11 cellular contexts compared by ENCODE assay signal in genomic region chr1:149820387-149820786, GRCh38. TPM values are rescaled to one million over a fixed set of nuclear protein-coding genes. Genes with fewer than 3 reads are reported as not detected.
"Had no signal": no experiment of that assay in that cellular context is flagged by ENCODE, and none has a peak within 500 bp of the region (broad histone marks: within the 10 kb centered on the region; RNA-seq: fewer than 3 reads in every experiment).

No MANE protein-coding gene starts in this region.

RNA-seq across cellular contexts. Expression of gene FCGR1A, which starts 37.9 kb away (rescaled TPM):
- total RNA-seq: activated naive CD4-positive, alpha-beta T cell treated with anti-CD3 and anti-CD28 coated beads for 36 hours; activated naive CD4-positive, alpha-beta T cell treated with anti-CD3 and anti-CD28 coated beads, Interleukin-2, amount 50 U/mL, for 72 hours; activated naive CD8-positive, alpha-beta T cell treated with anti-CD3 and anti-CD28 coated beads for 36 hours; activated T-cell treated with anti-CD3 and anti-CD28 coated beads, Interleukin-2, amount 50 U/mL, for 4 hours; activated T-cell treated with anti-CD3 and anti-CD28 coated beads, Interleukin-2, amount 50 U/mL, for 72 hours; activated T-helper 1 cell treated with anti-CD3 and anti-CD28 coated beads, Interleukin-12 subunit alpha, Interleukin-12 subunit beta, Interleukin-2, Interleukin-4 antibody, amounts not matched to agents 30 ng/mL and 10 ng/mL and 1 ng/mL, durations not matched to agents 14 hours and 24 hours and 36 hours; activated T-helper 17 cell treated with anti-CD3 and anti-CD28 coated beads, Interleukin-2, amount 50 U/mL, for 72 hours; activated T-helper 2 cell treated with anti-CD3 and anti-CD28 coated beads, Interferon-gamma antibody, Interleukin-2, Interleukin-4, amounts not matched to agents 10 μg/mL and 5 μg/mL and 100 μg/mL, durations not matched to agents 14 hours and 24 hours and 36 hours; astrocyte; bronchial epithelial cell; chondrocyte had no signal
